In genomic region chr1:181676269-181676668, GRCh38 we compare ENCODE assay signal across 7 cellular contexts.
DNase-seq lines count a peak whose midpoint lies in the region; ATAC-seq and TF ChIP-seq lines count a peak whose summit lies in the region.

No MANE protein-coding gene starts in this region.

- no peak overlapping the region for H3K4me3 ChIP-seq in colonic mucosa
- no peak overlapping the region for H3K4me3 ChIP-seq in neuronal stem cell (ENCODE audit: low read length in 2 of 2)

- intact Hi-C loops in colonic mucosa (cut with DNase I), result loop anchor here (2.0 to 10.0 kb wide), 2 partner anchors 197 to 259 kb away; no protein-coding TSS in a partner anchor

- H3K4me2 ChIP-seq in neuronal stem cell (ENCODE audit: insufficient read depth, low read length, poor library complexity, severe bottlenecking), result no peak overlapping the region

- H2AK5ac ChIP-seq in neuronal stem cell (ENCODE audit: low read depth, low read length), result no peak overlapping the region

- no CpG with 5 or more reads among the region's 6 CpGs for WGBS in neuronal stem cell (ENCODE audit: extremely low coverage in 2 of 2, insufficient read length in 2 of 2, insufficient replicate concordance in 1 of 2), 2 donors

- H3K79me1 ChIP-seq in neuronal stem cell (ENCODE audit: low read depth, low read length), result no peaks in the 10 kb centered on the region

- no peak overlapping the region for H2BK5ac ChIP-seq in neuronal stem cell (ENCODE audit: low read length)

- H3K4me1 Mint-ChIP-seq in activated naive CD8-positive, alpha-beta T cell treated with anti-CD3 and anti-CD28 coated beads, Interleukin-2, amount 50 U/mL, for 24 hours, result no peaks in the 10 kb centered on the region

- no peak overlapping the region for H2BK120ac ChIP-seq in neuronal stem cell (ENCODE audit: low read depth, low read length)

- H3K4ac ChIP-seq in neuronal stem cell (ENCODE audit: low read length), result no peak overlapping the region

- H4K91ac ChIP-seq in neuronal stem cell (ENCODE audit: low read depth, low read length, poor library complexity), result no peak overlapping the region

- H3K23ac ChIP-seq in neuronal stem cell (ENCODE audit: low read depth, low read length, poor library complexity), result no peak overlapping the region

- H3K36me3 Mint-ChIP-seq in activated naive CD8-positive, alpha-beta T cell treated with anti-CD3 and anti-CD28 coated beads, Interleukin-2, amount 50 U/mL, for 24 hours (ENCODE audit: low read depth), result no peaks in the 10 kb centered on the region

- H2BK12ac ChIP-seq in neuronal stem cell (ENCODE audit: low read length), result no peak overlapping the region

- H3K9ac ChIP-seq in colonic mucosa (ENCODE audit: low read depth in 2 of 2, low read length in 2 of 2), result no peak overlapping the region
- no peak overlapping the region for H3K9ac ChIP-seq in neuronal stem cell (ENCODE audit: low read depth, low read length, poor library complexity)

- no peak overlapping the region for H2BK15ac ChIP-seq in neuronal stem cell (ENCODE audit: low read length)

- peaks cover 19% of the 10 kb centered on the region for H3K27me3 Mint-ChIP-seq in activated naive CD8-positive, alpha-beta T cell treated with anti-CD3 and anti-CD28 coated beads, Interleukin-2, amount 50 U/mL, for 24 hours

- no peak overlapping the region for H3K14ac ChIP-seq in neuronal stem cell (ENCODE audit: low read length)

- no peak overlapping the region for H2AFZ ChIP-seq in neuronal stem cell (ENCODE audit: low read length)

- H3K9me3 ChIP-seq in colonic mucosa (no peaks in the 10 kb centered on the region), neuronal stem cell (replicated peaks in 1 of 2; ENCODE audit: control insufficient read depth in 2 of 2, insufficient read depth in 1 of 2, low read depth in 1 of 2, low read length in 2 of 2) (no peaks in the 10 kb centered on the region)

- H3K27me3 ChIP-seq in colonic mucosa, result no peaks in the 10 kb centered on the region
- H3K27me3 ChIP-seq in neuronal stem cell (ENCODE audit: control insufficient read depth in 3 of 3, insufficient read depth in 3 of 3, low read depth in 1 of 3, low read length in 3 of 3), result no peaks in the 10 kb centered on the region

- DNase-seq in GDM1 (lab: John Stamatoyannopoulos, UW) (peak; percentile 21), NCI-H2107 (lab: John Stamatoyannopoulos, UW) (peak; percentile 55), colonic mucosa (peak; percentile 51), neuronal stem cell (ENCODE audit: low spot score) (peak; percentile 29)
- no peak for DNase-seq in activated naive CD8-positive, alpha-beta T cell treated with anti-CD3 and anti-CD28 coated beads, Interleukin-2, amount 50 U/mL, for 24 hours

- H3K36me3 ChIP-seq in colonic mucosa, result no peaks in the 10 kb centered on the region
- no peaks in the 10 kb centered on the region for H3K36me3 ChIP-seq in neuronal stem cell (replicated peaks in 1 of 2; ENCODE audit: control insufficient read depth in 2 of 2, insufficient read depth in 2 of 2, low read length in 2 of 2)

- ATAC-seq in GM21529 (IDR thresholded peaks at IDR 0.05; ENCODE audit: unreplicated experiment) (peak; percentile 79), HG03159 (IDR thresholded peaks at IDR 0.05; ENCODE audit: unreplicated experiment) (no peak)
- ATAC-seq in activated naive CD8-positive, alpha-beta T cell treated with anti-CD3 and anti-CD28 coated beads, Interleukin-2, amount 50 U/mL, for 24 hours, result no peak

- no peak overlapping the region for H3K27ac Mint-ChIP-seq in activated naive CD8-positive, alpha-beta T cell treated with anti-CD3 and anti-CD28 coated beads, Interleukin-2, amount 50 U/mL, for 24 hours

- H3K27ac ChIP-seq in colonic mucosa (no peak overlapping the region), neuronal stem cell (replicated peaks; ENCODE audit: low read length) (peak overlapping the region; percentile 83)

- no peak overlapping the region for H3K4me3 Mint-ChIP-seq in activated naive CD8-positive, alpha-beta T cell treated with anti-CD3 and anti-CD28 coated beads, Interleukin-2, amount 50 U/mL, for 24 hours

- H3K4me1 ChIP-seq in colonic mucosa, result no peaks in the 10 kb centered on the region
- peaks cover 0 to 11% of the 10 kb centered on the region in 2 donors for H3K4me1 ChIP-seq in neuronal stem cell (ENCODE audit: control insufficient read depth in 2 of 2, insufficient read depth in 1 of 2, low read depth in 1 of 2, low read length in 2 of 2)

- H3K9me3 Mint-ChIP-seq in activated naive CD8-positive, alpha-beta T cell treated with anti-CD3 and anti-CD28 coated beads, Interleukin-2, amount 50 U/mL, for 24 hours, result no peaks in the 10 kb centered on the region

- H4K8ac ChIP-seq in neuronal stem cell (ENCODE audit: low read depth, low read length), result no peak overlapping the region

- peak; percentile 36 for TF ChIP-seq CTCF in colonic mucosa (IDR thresholded peaks at IDR 0.05)

- H3K18ac ChIP-seq in neuronal stem cell (ENCODE audit: low read length), result no peak overlapping the region
